13 cellular contexts compared by ENCODE assay signal in genomic region chr10:62620491-62620890, GRCh38.
DNase-seq lines count a peak whose midpoint lies in the region; ATAC-seq and TF ChIP-seq lines count a peak whose summit lies in the region.
"Had no signal": no experiment of that assay in that cellular context is flagged by ENCODE, and none has a peak within 500 bp of the region (broad histone marks: within the 10 kb centered on the region; RNA-seq: fewer than 3 reads in every experiment).

No MANE protein-coding gene starts in this region.

- peak; percentile 56 for DNase-seq in activated CD4-positive, alpha-beta T cell treated with anti-CD3 and anti-CD28 coated beads, Interleukin-2, amount 10 ng/mL, durations not matched to agents 24 days and 14 days
- DNase-seq in activated CD4-positive, alpha-beta T cell treated with anti-CD3 and anti-CD28 coated beads, Interleukin-2, amount 50 U/mL, for 4 hours = no peak
- peak; percentile 91 for DNase-seq in NOMO-1 treated with DMSO at 0.1 percent for 48 hours (lab: John Stamatoyannopoulos, UW; ENCODE audit: unreplicated experiment)
- DNase-seq in esophagus muscularis mucosa (ENCODE audit: extremely low spot score) = peak; percentile 75
- no peak for DNase-seq in spleen
- no peak for DNase-seq in A673 (ENCODE audit: low spot score)
- DNase-seq in central memory CD4-positive, alpha-beta T cell = no peak
- DNase-seq: activated CD8-positive, alpha-beta memory T cell treated with anti-CD3 and anti-CD28 coated beads for 24 hours; mesendoderm; NCI-H1092; NCI-H2227 treated with DMSO at 0.1 percent for 48 hours; tibial artery had no signal

- H3K4me3 Mint-ChIP-seq in activated CD4-positive, alpha-beta T cell treated with anti-CD3 and anti-CD28 coated beads, Interleukin-2, amount 10 ng/mL, durations not matched to agents 24 days and 14 days = no peak overlapping the region

- CTCF ChIA-PET in A673 (lab: Charles Lee) = no interaction called here

- no peaks in the 10 kb centered on the region for H3K27me3 ChIP-seq in esophagus muscularis mucosa
- H3K27me3 ChIP-seq in spleen (replicated peaks in 1 of 7) = no peaks in the 10 kb centered on the region
- H3K27me3 ChIP-seq in A673 (replicated peaks; ENCODE audit: insufficient read depth, low read depth, low read length, poor library complexity) = no peaks in the 10 kb centered on the region
- H3K27me3 ChIP-seq: tibial artery had no signal

- 91% methylated on average over 2 of the region's 2 CpGs for WGBS in esophagus muscularis mucosa
- WGBS in spleen, 5 donors = 47 to 65% (median 59%) methylated on average over 2 of the region's 2 CpGs

- peaks cover 1% of the 10 kb centered on the region for H3K27me3 Mint-ChIP-seq in activated CD4-positive, alpha-beta T cell treated with anti-CD3 and anti-CD28 coated beads, Interleukin-2, amount 10 ng/mL, durations not matched to agents 24 days and 14 days

- POLR2A ChIA-PET in A673 (lab: Charles Lee; ENCODE audit: low non-redundant PET) = no interaction called here

- no peak for TF ChIP-seq EP300 in esophagus muscularis mucosa (IDR thresholded peaks at IDR 0.05)

- TF ChIP-seq CTCF in esophagus muscularis mucosa (IDR thresholded peaks at IDR 0.05) = no peak
- no peak for TF ChIP-seq CTCF in spleen (IDR thresholded peaks at IDR 0.05 in 8 of 11, conservative IDR thresholded peaks at IDR 0.05 in 3 of 11)
- no peak for TF ChIP-seq CTCF in A673 (conservative IDR thresholded peaks at IDR 0.05; ENCODE audit: low read depth, low read length)

- H3K4me1 ChIP-seq in esophagus muscularis mucosa (no peaks in the 10 kb centered on the region), spleen (peaks cover 0 to 54% (median 40%) of the 10 kb centered on the region in 6 donors), A673 (ENCODE audit: insufficient read depth, low read length, poor library complexity, severe bottlenecking) (peaks cover 12% of the 10 kb centered on the region)
- H3K4me1 ChIP-seq: tibial artery had no signal

- H3K4me1 Mint-ChIP-seq in activated CD4-positive, alpha-beta T cell treated with anti-CD3 and anti-CD28 coated beads, Interleukin-2, amount 10 ng/mL, durations not matched to agents 24 days and 14 days = peaks cover 38% of the 10 kb centered on the region

- H3K27ac ChIP-seq in esophagus muscularis mucosa (replicated peaks in 1 of 4) (no peak overlapping the region), spleen (peak overlapping the region in 7 of 8 donors; percentile 46 to 83 (median 77)), A673 (ENCODE audit: low read depth, low read length, poor library complexity, severe bottlenecking) (no peak overlapping the region)
- H3K27ac ChIP-seq: tibial artery had no signal

- no peak for ATAC-seq in GM21825 (IDR thresholded peaks at IDR 0.05; ENCODE audit: unreplicated experiment)

- H3K27ac Mint-ChIP-seq in activated CD4-positive, alpha-beta T cell treated with anti-CD3 and anti-CD28 coated beads, Interleukin-2, amount 10 ng/mL, durations not matched to agents 24 days and 14 days = peak overlapping the region; percentile 48

- intact Hi-C loops in activated CD4-positive, alpha-beta T cell treated with anti-CD3 and anti-CD28 coated beads, Interleukin-2, amount 10 ng/mL, durations not matched to agents 24 days and 14 days (cut with micrococcal nuclease) = no loop called here
- intact Hi-C loops in esophagus muscularis mucosa (cut with DNase I) (no loop called here), spleen (cut with DNase I; ENCODE audit: low total_unique reads) (no loop called here), A673 (cut with micrococcal nuclease; ENCODE audit: unreplicated experiment) (no loop called here)

- no peaks in the 10 kb centered on the region for H3K36me3 Mint-ChIP-seq in activated CD4-positive, alpha-beta T cell treated with anti-CD3 and anti-CD28 coated beads, Interleukin-2, amount 10 ng/mL, durations not matched to agents 24 days and 14 days (ENCODE audit: low read depth)

- TF ChIP-seq POLR2A in esophagus muscularis mucosa (IDR thresholded peaks at IDR 0.05; ENCODE audit: low read depth) (no peak), spleen (IDR thresholded peaks at IDR 0.05) (no peak)

- H3K9me3 ChIP-seq in esophagus muscularis mucosa (no peaks in the 10 kb centered on the region), spleen (no peaks in the 10 kb centered on the region), A673 (ENCODE audit: low read depth, low read length, poor library complexity, severe bottlenecking) (no peaks in the 10 kb centered on the region)
- H3K9me3 ChIP-seq: tibial artery had no signal

- H3K4me3 ChIP-seq in esophagus muscularis mucosa (no peak overlapping the region), spleen (peak overlapping the region in 1 of 8 donors; percentile 39), A673 (ENCODE audit: low read depth, low read length, poor library complexity, severe bottlenecking) (no peak overlapping the region)
- H3K4me3 ChIP-seq: tibial artery had no signal

- BruUV-seq in A673 (replicated peaks; lab: Mats Ljungman, UMichigan) = no TSS peak

- H3K36me3 ChIP-seq in esophagus muscularis mucosa = no peaks in the 10 kb centered on the region
- H3K36me3 ChIP-seq in spleen = no peaks in the 10 kb centered on the region
- no peaks in the 10 kb centered on the region for H3K36me3 ChIP-seq in A673 (ENCODE audit: insufficient read depth, low read length, poor library complexity, severe bottlenecking)
- H3K36me3 ChIP-seq: tibial artery had no signal

- no peaks in the 10 kb centered on the region for H3K9me3 Mint-ChIP-seq in activated CD4-positive, alpha-beta T cell treated with anti-CD3 and anti-CD28 coated beads, Interleukin-2, amount 10 ng/mL, durations not matched to agents 24 days and 14 days

Comparison
In these comparisons a context has a peak if more than half of its experiments do, and no peak if none do; other contexts are left out.
1. DNase-seq: peak in activated CD4-positive, alpha-beta T cell treated with anti-CD3 and anti-CD28 coated beads, Interleukin-2, amount 10 ng/mL, durations not matched to agents 24 days and 14 days (single experiment), NOMO-1 treated with DMSO at 0.1 percent for 48 hours (single experiment) and esophagus muscularis mucosa (single experiment); none in activated CD4-positive, alpha-beta T cell treated with anti-CD3 and anti-CD28 coated beads, Interleukin-2, amount 50 U/mL, for 4 hours (0 of 2), spleen (single experiment), A673 (single experiment) and central memory CD4-positive, alpha-beta T cell (single experiment).
2. H3K27ac ChIP-seq: peak in spleen (7 of 8); none in esophagus muscularis mucosa (0 of 4) and A673 (single experiment).